Comparison of ENCODE assay signal across 16 cellular contexts in the genomic region with DNA sequence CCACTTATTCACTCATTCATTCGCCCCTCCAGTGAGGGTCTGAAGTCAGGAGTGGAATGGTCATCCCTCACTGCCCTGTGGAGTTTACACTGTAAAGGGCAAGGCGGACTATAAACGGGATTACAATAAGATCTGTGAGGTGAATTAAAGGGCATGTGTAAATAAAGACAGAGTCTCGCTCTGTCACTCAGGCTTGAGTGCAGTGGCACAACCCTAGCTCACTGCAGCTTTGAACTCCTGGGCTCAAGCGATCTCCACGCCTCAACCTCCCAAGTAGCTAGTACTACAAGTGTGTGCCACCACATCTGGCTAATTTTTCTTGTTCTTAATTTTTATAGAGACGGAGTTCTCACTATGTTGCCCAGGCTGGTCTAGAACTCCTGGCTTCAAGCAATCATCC.
"Had no signal": no experiment of that assay in that cellular context is flagged by ENCODE, and none has a peak within 500 bp of the region (broad histone marks: within the 10 kb centered on the region; RNA-seq: fewer than 3 reads in every experiment).

No MANE protein-coding gene starts in this region.

- H3K36me3 Mint-ChIP-seq: activated naive CD8-positive, alpha-beta T cell treated with anti-CD3 and anti-CD28 coated beads for 36 hours; brain; memory B cell; naive thymus-derived CD4-positive, alpha-beta T cell; stimulated activated effector memory CD8-positive, alpha-beta T cell treated with anti-CD3 and anti-CD28 coated beads, Interleukin-12 subunit alpha, Interleukin-12 subunit beta, amount 100 ng/mL, for 72 hours; WTC11 had no signal

- ATAC-seq: activated CD8-positive, alpha-beta T cell treated with anti-CD3 and anti-CD28 coated beads for 36 hours; activated T-cell treated with anti-CD3 and anti-CD28 coated beads, Interleukin-2, amount 50 U/mL, for 72 hours; mucosa of descending colon; naive thymus-derived CD4-positive, alpha-beta T cell; stimulated activated effector memory CD8-positive, alpha-beta T cell treated with anti-CD3 and anti-CD28 coated beads, Interleukin-12 subunit alpha, Interleukin-12 subunit beta, amount 100 ng/mL, for 72 hours; WTC11 had no signal

- H3K36me3 ChIP-seq: neutrophil, tibial artery, vagina had no signal

- H3K27me3 ChIP-seq: vagina had no signal

- H3K9me3 Mint-ChIP-seq: activated CD8-positive, alpha-beta T cell treated with anti-CD3 and anti-CD28 coated beads for 36 hours; activated naive CD8-positive, alpha-beta T cell treated with anti-CD3 and anti-CD28 coated beads for 36 hours; activated T-cell treated with anti-CD3 and anti-CD28 coated beads, Interleukin-2, amount 50 U/mL, for 72 hours; brain; memory B cell; naive thymus-derived CD4-positive, alpha-beta T cell; stimulated activated effector memory CD8-positive, alpha-beta T cell treated with anti-CD3 and anti-CD28 coated beads, Interleukin-12 subunit alpha, Interleukin-12 subunit beta, amount 100 ng/mL, for 72 hours; WTC11 had no signal

- H3K27ac ChIP-seq: neutrophil, parathyroid adenoma, tibial artery, vagina had no signal

- H3K9me3 ChIP-seq: mucosa of descending colon, neutrophil, tibial artery, vagina had no signal

- H3K9ac ChIP-seq: parathyroid adenoma had no signal

- H3K4me1 ChIP-seq: parathyroid adenoma, tibial artery, vagina had no signal

- H3K27ac Mint-ChIP-seq: activated CD8-positive, alpha-beta T cell treated with anti-CD3 and anti-CD28 coated beads for 36 hours; activated naive CD8-positive, alpha-beta T cell treated with anti-CD3 and anti-CD28 coated beads for 36 hours; activated T-cell treated with anti-CD3 and anti-CD28 coated beads, Interleukin-2, amount 50 U/mL, for 72 hours; memory B cell; stimulated activated effector memory CD8-positive, alpha-beta T cell treated with anti-CD3 and anti-CD28 coated beads, Interleukin-12 subunit alpha, Interleukin-12 subunit beta, amount 100 ng/mL, for 72 hours; WTC11 had no signal

- H3K4me1 Mint-ChIP-seq: stimulated activated effector memory CD8-positive, alpha-beta T cell treated with anti-CD3 and anti-CD28 coated beads, Interleukin-12 subunit alpha, Interleukin-12 subunit beta, amount 100 ng/mL, for 72 hours had no signal

- DNase-seq: activated CD4-positive, alpha-beta T cell treated with anti-CD3 and anti-CD28 coated beads for 4 hours; activated CD8-positive, alpha-beta T cell treated with anti-CD3 and anti-CD28 coated beads for 36 hours; activated naive CD8-positive, alpha-beta T cell treated with anti-CD3 and anti-CD28 coated beads for 36 hours; activated T-cell treated with anti-CD3 and anti-CD28 coated beads, Interleukin-2, amount 50 U/mL, for 72 hours; effector memory CD4-positive, alpha-beta T cell; glutamatergic neuron; mucosa of descending colon; naive thymus-derived CD4-positive, alpha-beta T cell; tibial artery had no signal

- H3K4me3 ChIP-seq: mucosa of descending colon, tibial artery, vagina had no signal

- H3K4me3 Mint-ChIP-seq: activated CD8-positive, alpha-beta T cell treated with anti-CD3 and anti-CD28 coated beads for 36 hours; activated naive CD8-positive, alpha-beta T cell treated with anti-CD3 and anti-CD28 coated beads for 36 hours; activated T-cell treated with anti-CD3 and anti-CD28 coated beads, Interleukin-2, amount 50 U/mL, for 72 hours; brain; naive thymus-derived CD4-positive, alpha-beta T cell; stimulated activated effector memory CD8-positive, alpha-beta T cell treated with anti-CD3 and anti-CD28 coated beads, Interleukin-12 subunit alpha, Interleukin-12 subunit beta, amount 100 ng/mL, for 72 hours; WTC11 had no signal
